Comparison of ENCODE assay signal across 27 cellular contexts in the genomic region with DNA sequence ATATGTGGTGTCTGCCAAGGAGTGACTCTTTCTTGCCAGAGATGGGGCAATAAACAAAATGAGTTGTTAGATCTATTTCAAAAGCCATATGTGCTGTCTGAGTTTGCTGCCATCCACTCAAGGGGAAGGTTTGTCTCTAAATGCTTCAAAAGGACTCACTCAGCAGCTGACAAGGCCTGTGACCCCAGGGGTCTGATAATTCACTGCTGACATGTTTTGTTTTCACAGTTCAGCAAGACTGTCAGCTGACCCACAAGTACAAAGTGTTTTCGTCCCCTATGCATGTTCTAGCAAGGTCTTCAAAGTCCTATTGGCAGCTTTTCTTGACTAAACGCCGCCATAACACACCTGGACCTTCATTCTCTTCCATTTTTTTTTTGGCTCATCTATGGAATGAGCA. TPM values are rescaled to one million over a fixed set of nuclear protein-coding genes. Genes with fewer than 3 reads are reported as not detected.
A peak's percentile ranks its signal among the peaks of the same experiment; 100 is the strongest.
DNase-seq lines count a peak whose midpoint lies in the region; ATAC-seq and TF ChIP-seq lines count a peak whose summit lies in the region.
"Had no signal": no experiment of that assay in that cellular context is flagged by ENCODE, and none has a peak within 500 bp of the region (broad histone marks: within the 10 kb centered on the region; RNA-seq: fewer than 3 reads in every experiment).

No MANE protein-coding gene starts in this region.

- H3K9ac ChIP-seq in neuronal stem cell (ENCODE audit: low read depth, low read length, poor library complexity), result no peak overlapping the region

- H2BK12ac ChIP-seq in neuronal stem cell (ENCODE audit: low read length), result no peak overlapping the region

- peak overlapping the region; percentile 24 for H2AFZ ChIP-seq in neuronal stem cell (ENCODE audit: low read length)

- H3K4me3 ChIP-seq in fibroblast of mammary gland (ENCODE audit: control insufficient read depth, low read depth, low read length) (no peak overlapping the region), neuronal stem cell (ENCODE audit: low read length in 2 of 2) (no peak overlapping the region), esophagus squamous epithelium (no peak overlapping the region)
- H3K4me3 ChIP-seq: dorsolateral prefrontal cortex, gastrocnemius medialis, mucosa of descending colon, prostate gland, stomach, tibial artery had no signal

- intact Hi-C loops in esophagus squamous epithelium (cut with DNase I), result no loop called here

- no peak overlapping the region for H2BK5ac ChIP-seq in neuronal stem cell (ENCODE audit: low read length)

- H4K91ac ChIP-seq in neuronal stem cell (ENCODE audit: low read depth, low read length, poor library complexity), result no peak overlapping the region

- H3K27me3 ChIP-seq in neuronal stem cell (ENCODE audit: control insufficient read depth in 3 of 3, insufficient read depth in 3 of 3, low read depth in 1 of 3, low read length in 3 of 3) (peaks cover 0 to 3% (median 0%) of the 10 kb centered on the region in 3 experiments), esophagus squamous epithelium (no peaks in the 10 kb centered on the region)
- H3K27me3 ChIP-seq: dorsolateral prefrontal cortex, gastrocnemius medialis, stomach, tibial artery had no signal

- H4K8ac ChIP-seq in neuronal stem cell (ENCODE audit: low read depth, low read length), result no peak overlapping the region

- H3K9me3 ChIP-seq in neuronal stem cell (replicated peaks in 1 of 2; ENCODE audit: control insufficient read depth in 2 of 2, insufficient read depth in 1 of 2, low read depth in 1 of 2, low read length in 2 of 2) (no peaks in the 10 kb centered on the region), esophagus squamous epithelium (no peaks in the 10 kb centered on the region)
- H3K9me3 ChIP-seq: gastrocnemius medialis, mucosa of descending colon, prostate gland, stomach, tibial artery had no signal

- H3K4me1 ChIP-seq in neuronal stem cell (ENCODE audit: control insufficient read depth in 2 of 2, insufficient read depth in 1 of 2, low read depth in 1 of 2, low read length in 2 of 2) (peaks cover 2 to 5% of the 10 kb centered on the region in 2 donors), esophagus squamous epithelium (peaks cover 0 to 4% (median 0%) of the 10 kb centered on the region in 3 donors)
- H3K4me1 ChIP-seq: gastrocnemius medialis, prostate gland, stomach, tibial artery had no signal

- no peak overlapping the region for H2BK15ac ChIP-seq in neuronal stem cell (ENCODE audit: low read length)

- TF ChIP-seq CTCF in fibroblast of mammary gland (conservative IDR thresholded peaks at IDR 0.05; ENCODE audit: control insufficient read depth, insufficient read depth, low read depth, low read length) (no peak), esophagus squamous epithelium (IDR thresholded peaks at IDR 0.05) (no peak)

- no peak overlapping the region for H3K18ac ChIP-seq in neuronal stem cell (ENCODE audit: low read length)

- H3K23ac ChIP-seq in neuronal stem cell (ENCODE audit: low read depth, low read length, poor library complexity), result no peak overlapping the region

- H3K4ac ChIP-seq in neuronal stem cell (ENCODE audit: low read length), result no peak overlapping the region

- no peak overlapping the region for H3K14ac ChIP-seq in neuronal stem cell (ENCODE audit: low read length)

- no peak for TF ChIP-seq POLR2A in esophagus squamous epithelium (IDR thresholded peaks at IDR 0.05)

- peak; percentile 21 for DNase-seq in DMS79 treated with DMSO at 0.1 percent for 48 hours (lab: John Stamatoyannopoulos, UW)
- no peak for DNase-seq in DMS79 (lab: John Stamatoyannopoulos, UW)
- peak; percentile 72 for DNase-seq in NCI-H146 treated with DMSO at 0.1 percent for 48 hours (lab: John Stamatoyannopoulos, UW; ENCODE audit: unreplicated experiment)
- DNase-seq in fibroblast of mammary gland (ENCODE audit: low read depth), result peak; percentile 16
- no peak for DNase-seq in neuronal stem cell (ENCODE audit: low spot score)
- no peak for DNase-seq in esophagus squamous epithelium (lab: John Stamatoyannopoulos, UW)
- no peak for DNase-seq in NCI-H1105 treated with DMSO at 0.1 percent for 48 hours (lab: John Stamatoyannopoulos, UW)
- DNase-seq: 8988T; activated CD4-positive, alpha-beta T cell treated with anti-CD3 and anti-CD28 coated beads, Interleukin-2, amount 50 U/mL, for 1 hour; activated CD8-positive, alpha-beta memory T cell treated with anti-CD3 and anti-CD28 coated beads, Interleukin-2, amount 50 U/mL, for 4 hours; central memory CD4-positive, alpha-beta T cell; DND-41; dorsolateral prefrontal cortex; gastrocnemius medialis; islet precursor cell; mucosa of descending colon; NCI-H510A treated with DMSO at 0.1 percent for 48 hours; NK-92 treated with Interleukin-12 subunit alpha and Interleukin-12 subunit beta, amount 100 ng/mL, for 24 hours; SHP77 treated with DMSO at 0.1 percent for 48 hours; stimulated activated CD8-positive, alpha-beta memory T cell treated with anti-CD3 and anti-CD28 coated beads, Interleukin-4, amount 100 ng/mL, for 48 hours; stomach; T-helper 9 cell; tibial artery had no signal

- H3K4me2 ChIP-seq in neuronal stem cell (ENCODE audit: insufficient read depth, low read length, poor library complexity, severe bottlenecking), result no peak overlapping the region

- WGBS in neuronal stem cell (ENCODE audit: extremely low coverage in 2 of 2, insufficient read length in 2 of 2, insufficient replicate concordance in 1 of 2), 2 donors, result no CpG with 5 or more reads among the region's 3 CpGs
- WGBS in esophagus squamous epithelium, 2 donors, result 17 to 51% methylated on average over 3 of the region's 3 CpGs

- H3K79me1 ChIP-seq in neuronal stem cell (ENCODE audit: low read depth, low read length), result no peaks in the 10 kb centered on the region

- H3K27ac ChIP-seq in neuronal stem cell (replicated peaks; ENCODE audit: low read length) (no peak overlapping the region), esophagus squamous epithelium (no peak overlapping the region)
- H3K27ac ChIP-seq: dorsolateral prefrontal cortex, gastrocnemius medialis, HL-60, prostate gland, stomach, tibial artery had no signal

- H3K36me3 ChIP-seq in neuronal stem cell (replicated peaks in 1 of 2; ENCODE audit: control insufficient read depth in 2 of 2, insufficient read depth in 2 of 2, low read length in 2 of 2) (no peaks in the 10 kb centered on the region), esophagus squamous epithelium (no peaks in the 10 kb centered on the region)
- H3K36me3 ChIP-seq: gastrocnemius medialis, prostate gland, stomach, tibial artery had no signal

- H2AK5ac ChIP-seq in neuronal stem cell (ENCODE audit: low read depth, low read length), result no peak overlapping the region

- no peak overlapping the region for H2BK120ac ChIP-seq in neuronal stem cell (ENCODE audit: low read depth, low read length)

- no peak for ATAC-seq in GM21737 (IDR thresholded peaks at IDR 0.05; ENCODE audit: unreplicated experiment)
- ATAC-seq: activated T-helper 17 cell treated with anti-CD3 and anti-CD28 coated beads, Interleukin-2, amount 50 U/mL, for 72 hours; gastrocnemius medialis; mucosa of descending colon had no signal

RNA-seq across cellular contexts. Expression of a gene that starts 38.0 kb away (rescaled TPM):
- polyA plus RNA-seq in neuronal stem cell (2013, experiment 1 of 2), result 2.3 TPM
- polyA plus RNA-seq in neuronal stem cell (2013, experiment 2 of 2), result 2.4 TPM
- 1 to 10 TPM in 3 of 4 donors, under 1 TPM in 1; 0.53 to 3.6 (median 1.5) TPM for total RNA-seq in esophagus squamous epithelium

RNA-seq across cellular contexts. Expression of a gene that starts 41.4 kb away (rescaled TPM):
- not detected for polyA plus RNA-seq in neuronal stem cell (2013, experiment 1 of 2)
- not detected for polyA plus RNA-seq in neuronal stem cell (2013, experiment 2 of 2)
- 1 to 10 TPM; 4.2 to 9.4 (median 6.2) TPM for total RNA-seq in esophagus squamous epithelium
- total RNA-seq: gastrocnemius medialis, mucosa of descending colon, stomach had no signal

Comparison
In these comparisons a context has a peak if more than half of its experiments do, and no peak if none do; other contexts are left out.
1. DNase-seq: peak in DMS79 treated with DMSO at 0.1 percent for 48 hours (single experiment), NCI-H146 treated with DMSO at 0.1 percent for 48 hours (single experiment) and fibroblast of mammary gland (single experiment); none in DMS79 (single experiment), neuronal stem cell (single experiment), esophagus squamous epithelium (single experiment) and NCI-H1105 treated with DMSO at 0.1 percent for 48 hours (single experiment).